ENCODE assay signal across 2 cellular contexts in genomic region chr13:44756411-44756810, GRCh38.
TF ChIP-seq lines count a peak whose summit lies in the region.

No MANE protein-coding gene starts in this region.

TF ChIP-seq in HCT116, 20 proteins besides CTCF, POLR2A, EP300 and RAD21:
- TF ChIP-seq CBX3 (IDR thresholded peaks at IDR 0.05; ENCODE audit: low read depth) (no peak), JUND (IDR thresholded peaks at IDR 0.05) (no peak), ATF3 (IDR thresholded peaks at IDR 0.05) (no peak), YY1 (IDR thresholded peaks at IDR 0.05; ENCODE audit: extremely low read depth, insufficient replicate concordance, low read depth, low read length) (no peak), EZH2phosphoT487 (IDR thresholded peaks at IDR 0.05; ENCODE audit: borderline replicate concordance) (no peak), EGR1 (IDR thresholded peaks at IDR 0.05; ENCODE audit: low read depth) (no peak), MAX (IDR thresholded peaks at IDR 0.05) (no peak), SP1 (IDR thresholded peaks at IDR 0.05; ENCODE audit: low read depth) (no peak), SIN3A (IDR thresholded peaks at IDR 0.05; ENCODE audit: low read depth) (no peak), FOSL1 (IDR thresholded peaks at IDR 0.05; ENCODE audit: low read depth) (no peak), REST (IDR thresholded peaks at IDR 0.05; ENCODE audit: low read depth) (no peak), ZFX (IDR thresholded peaks at IDR 0.05) (no peak), ZBTB33 (IDR thresholded peaks at IDR 0.05; ENCODE audit: extremely low read depth, insufficient replicate concordance, low read length) (no peak), CEBPB (IDR thresholded peaks at IDR 0.05; ENCODE audit: low read depth) (no peak), ELF1 (IDR thresholded peaks at IDR 0.05; ENCODE audit: borderline replicate concordance, low read depth) (no peak), ZNF274 (IDR thresholded peaks at IDR 0.05; ENCODE audit: low read depth, low read length) (no peak)

TF ChIP-seq in SK-N-SH, 30 proteins besides CTCF, POLR2A, EP300 and RAD21:
- TF ChIP-seq NRF1 (IDR thresholded peaks at IDR 0.05; ENCODE audit: low read depth, low read length): no peak
- no peak for TF ChIP-seq FOXM1 (IDR thresholded peaks at IDR 0.05; ENCODE audit: low read depth)
- TF ChIP-seq SIN3A (IDR thresholded peaks at IDR 0.05; ENCODE audit: borderline replicate concordance, low read depth, low read length): no peak
- TF ChIP-seq EZH2phosphoT487 (IDR thresholded peaks at IDR 0.05; ENCODE audit: borderline replicate concordance, low read depth): no peak
- TF ChIP-seq ELF1 (IDR thresholded peaks at IDR 0.05): no peak
- TF ChIP-seq YY1 (IDR thresholded peaks at IDR 0.05; ENCODE audit: low read depth): no peak
- no peak for TF ChIP-seq FOXJ3 (CRISPR knock-in tag; IDR thresholded peaks at IDR 0.05)
- TF ChIP-seq PBX3 (IDR thresholded peaks at IDR 0.05): peak; percentile 70
- TF ChIP-seq JUND (IDR thresholded peaks at IDR 0.05): peak; percentile 43; the same call in 1 of the 2 replicates
- no peak for TF ChIP-seq CHD2 (IDR thresholded peaks at IDR 0.05; ENCODE audit: low read length, partially characterized antibody)
- TF ChIP-seq SMC3 (IDR thresholded peaks at IDR 0.05; ENCODE audit: low read depth, low read length): no peak
- no peak for TF ChIP-seq ZBTB33 (IDR thresholded peaks at IDR 0.05; ENCODE audit: borderline replicate concordance, low read depth)
- no peak for TF ChIP-seq MAX (IDR thresholded peaks at IDR 0.05; ENCODE audit: low read depth)
- no peak for TF ChIP-seq MEF2A (IDR thresholded peaks at IDR 0.05; ENCODE audit: borderline replicate concordance, low read depth)
- TF ChIP-seq TEAD4 (IDR thresholded peaks at IDR 0.05; ENCODE audit: borderline replicate concordance, insufficient read depth): no peak
- TF ChIP-seq RXRA (IDR thresholded peaks at IDR 0.05; ENCODE audit: borderline replicate concordance, low read depth): no peak
- peak; percentile 46; the same call in 1 of the 2 replicates for TF ChIP-seq TCF12 (IDR thresholded peaks at IDR 0.05)
- TF ChIP-seq USF2 (IDR thresholded peaks at IDR 0.05; ENCODE audit: borderline replicate concordance, low read depth, low read length): no peak
- TF ChIP-seq USF1 (IDR thresholded peaks at IDR 0.05; ENCODE audit: borderline replicate concordance, low read depth): no peak
- no peak for TF ChIP-seq GABPA (IDR thresholded peaks at IDR 0.05; ENCODE audit: low read depth)
- no peak for TF ChIP-seq TAF1 (IDR thresholded peaks at IDR 0.05; ENCODE audit: borderline replicate concordance, low read depth, low read length)
- peak; percentile 66 for TF ChIP-seq NFIC (IDR thresholded peaks at IDR 0.05; ENCODE audit: borderline replicate concordance)
- TF ChIP-seq GATA2 (CRISPR knock-in tag; IDR thresholded peaks at IDR 0.05): peak; percentile 13; the same call in 1 of the 2 replicates
- TF ChIP-seq FOSL2 (IDR thresholded peaks at IDR 0.05; ENCODE audit: borderline replicate concordance, low read depth): peak; percentile 34; the same call in 1 of the 2 replicates
- TF ChIP-seq POLR2AphosphoS5 (IDR thresholded peaks at IDR 0.05; ENCODE audit: low read depth, low read length): no peak
